In genomic region chr20:47124235-47124717, GRCh38 we compare ENCODE assay signal across 2 cellular contexts.
TF ChIP-seq lines count a peak whose summit lies in the region.

No MANE protein-coding gene starts in this region.

TF ChIP-seq in IMR-90, 13 proteins besides CTCF, POLR2A, EP300 and RAD21:
- no peak for TF ChIP-seq ELK1 (IDR thresholded peaks at IDR 0.05; ENCODE audit: borderline replicate concordance, low read depth, low read length)
- TF ChIP-seq CEBPB (IDR thresholded peaks at IDR 0.05; ENCODE audit: low read depth, low read length): no peak
- no peak for TF ChIP-seq FOS (IDR thresholded peaks at IDR 0.05; ENCODE audit: low read depth, low read length)
- no peak for TF ChIP-seq MXI1 (IDR thresholded peaks at IDR 0.05; ENCODE audit: borderline replicate concordance, low read depth, low read length)
- TF ChIP-seq RCOR1 (IDR thresholded peaks at IDR 0.05; ENCODE audit: insufficient replicate concordance, low read length): no peak
- TF ChIP-seq SMC3 (IDR thresholded peaks at IDR 0.05; ENCODE audit: low read depth, low read length): no peak
- TF ChIP-seq CHD1 (IDR thresholded peaks at IDR 0.05; ENCODE audit: low read depth, low read length): no peak
- no peak for TF ChIP-seq RFX5 (IDR thresholded peaks at IDR 0.05; ENCODE audit: low read depth, low read length)
- no peak for TF ChIP-seq MAZ (IDR thresholded peaks at IDR 0.05; ENCODE audit: borderline replicate concordance, low read depth, low read length)
- no peak for TF ChIP-seq NFE2L2 (IDR thresholded peaks at IDR 0.05; ENCODE audit: low read depth, low read length)
- TF ChIP-seq USF2 (IDR thresholded peaks at IDR 0.05; ENCODE audit: low read depth, low read length): no peak

TF ChIP-seq in K562, 482 proteins besides CTCF, POLR2A, EP300 and RAD21:
- TF ChIP-seq ESRRA (IDR thresholded peaks at IDR 0.05; ENCODE audit: borderline replicate concordance, low read depth) (no peak), RBM34 (IDR thresholded peaks at IDR 0.05; ENCODE audit: borderline replicate concordance, insufficient read depth, low read length) (no peak), E2F6 (IDR thresholded peaks at IDR 0.05; ENCODE audit: borderline replicate concordance in 1 of 2, extremely low read depth in 1 of 2, insufficient read depth in 1 of 2, insufficient read length in 1 of 2, low read depth in 1 of 2, low read length in 1 of 2, poor library complexity in 1 of 2, severe bottlenecking in 1 of 2) (no peak), ZNF175 (CRISPR knock-in tag; IDR thresholded peaks at IDR 0.05; ENCODE audit: low read depth) (0 out of 2 replicates have a peak, but pooled peaks have one; percentile 39), EHMT2 (IDR thresholded peaks at IDR 0.05) (no peak), ZBTB26 (CRISPR knock-in tag; IDR thresholded peaks at IDR 0.05) (no peak), HOMEZ (CRISPR knock-in tag; IDR thresholded peaks at IDR 0.05) (no peak), ELK1 (CRISPR knock-in tag; IDR thresholded peaks at IDR 0.05) (no peak), TBP (optimal IDR thresholded peaks at IDR 0.05; ENCODE audit: low read depth, low read length) (no peak), CTCFL (IDR thresholded peaks at IDR 0.05; ENCODE audit: borderline replicate concordance, insufficient read depth, low read depth, low read length, poor library complexity, severe bottlenecking) (no peak), ZNF311 (CRISPR knock-in tag; IDR thresholded peaks at IDR 0.05) (0 out of 2 replicates have a peak, but pooled peaks have one; percentile 39), SUPT5H (IDR thresholded peaks at IDR 0.05) (no peak), FOXK1 (CRISPR knock-in tag; IDR thresholded peaks at IDR 0.05; ENCODE audit: borderline replicate concordance) (no peak), ZNF395 (CRISPR knock-in tag; IDR thresholded peaks at IDR 0.05) (no peak), PTTG1 (tag; IDR thresholded peaks at IDR 0.05; ENCODE audit: low read depth) (0 out of 2 replicates have a peak, but pooled peaks have one; percentile 55), ZNF707 (CRISPR knock-in tag; conservative IDR thresholded peaks at IDR 0.05) (no peak), KAT8 (IDR thresholded peaks at IDR 0.05; ENCODE audit: low read depth) (no peak), ZNF740 (CRISPR knock-in tag; IDR thresholded peaks at IDR 0.05) (no peak), ZNF740 (tag; IDR thresholded peaks at IDR 0.05) (no peak), NCOA1 (IDR thresholded peaks at IDR 0.05; ENCODE audit: low read depth) (no peak), HDAC8 (tag; IDR thresholded peaks at IDR 0.05) (0 out of 2 replicates have a peak, but pooled peaks have one; percentile 67), CBX5 (IDR thresholded peaks at IDR 0.05; ENCODE audit: borderline replicate concordance, low read depth) (no peak), E2F3 (CRISPR knock-in tag; IDR thresholded peaks at IDR 0.05) (no peak)
